Comparison of ENCODE assay signal across 11 cellular contexts in genomic region chr1:241302024-241302423, GRCh38. TPM values are rescaled to one million over a fixed set of nuclear protein-coding genes. Genes with fewer than 3 reads are reported as not detected.
DNase-seq lines count a peak whose midpoint lies in the region; ATAC-seq and TF ChIP-seq lines count a peak whose summit lies in the region.
"Not testable (repeated sequence)": the region's sequence is repeated elsewhere in the genome, so short reads cannot be mapped to it uniquely, and the experiment has no call there.
"Had no signal": no experiment of that assay in that cellular context is flagged by ENCODE, and none has a peak within 500 bp of the region (broad histone marks: within the 10 kb centered on the region; RNA-seq: fewer than 3 reads in every experiment).

No MANE protein-coding gene starts in this region.

- not testable (repeated sequence) for H3K79me2 ChIP-seq in GM23338 (replicated peaks; ENCODE audit: insufficient read depth); neural progenitor cell (ENCODE audit: low read depth)

- H3K9me2 ChIP-seq in GM23338 (ENCODE audit: insufficient read depth): not testable (repeated sequence)

- H3F3A ChIP-seq in GM23338 (replicated peaks; ENCODE audit: low read depth); neural progenitor cell (ENCODE audit: low read depth): not testable (repeated sequence)

- H2AFZ ChIP-seq in GM23338; neural progenitor cell (replicated peaks): not testable (repeated sequence)

- not testable (repeated sequence) for H4K20me1 ChIP-seq in GM23338 (replicated peaks; ENCODE audit: insufficient read depth); neural progenitor cell (ENCODE audit: low read depth)

- H3K27ac Mint-ChIP-seq in GM23338 (peak overlapping the region; percentile 11; the same call in 1 of the 2 replicates), endodermal cell (peak overlapping the region; percentile 5), neural progenitor cell (peak overlapping the region; percentile 6)

- H3K4me3 Mint-ChIP-seq in GM23338, endodermal cell, neural progenitor cell: not testable (repeated sequence)

- H3K27me3 ChIP-seq in GM23338 (ENCODE audit: insufficient read depth); HUES6 (ENCODE audit: control insufficient read depth, insufficient read depth, low read length); endodermal cell (ENCODE audit: control insufficient read depth, insufficient read depth, low read length, poor library complexity, severe bottlenecking); neural progenitor cell: not testable (repeated sequence)

- H3K36me3 ChIP-seq in GM23338 (ENCODE audit: insufficient read depth); HUES6 (ENCODE audit: control insufficient read depth, insufficient read depth, low read length); endodermal cell (ENCODE audit: control insufficient read depth, insufficient read depth, low read length); neural progenitor cell: not testable (repeated sequence)

- not testable (repeated sequence) for H3K27me3 Mint-ChIP-seq in GM23338 (ENCODE audit: insufficient read depth, low read depth, poor library complexity); endodermal cell (ENCODE audit: insufficient read depth); neural progenitor cell (ENCODE audit: insufficient read depth, low read depth)

- H3K9me3 ChIP-seq in HUES6 (ENCODE audit: control insufficient read depth, insufficient read depth, low read depth, low read length): peaks cover 22% of the 10 kb centered on the region
- peaks cover 18% of the 10 kb centered on the region for H3K9me3 ChIP-seq in endodermal cell (ENCODE audit: control insufficient read depth, low read length)
- not testable (repeated sequence) for H3K9me3 ChIP-seq in neural progenitor cell (ENCODE audit: low read depth)

- H3K9ac ChIP-seq in HUES6 (ENCODE audit: low read length); endodermal cell (ENCODE audit: extremely low read depth, low read length, poor library complexity, severe bottlenecking); neural progenitor cell: not testable (repeated sequence)

- not testable (repeated sequence) for H3K27ac ChIP-seq in GM23338 (ENCODE audit: low read depth); endodermal cell (ENCODE audit: low read depth, low read length); neural progenitor cell
- H3K27ac ChIP-seq in HUES6 (ENCODE audit: low read depth, low read length): peak overlapping the region; percentile 50; the same call in 1 of the 2 replicates

- peak; percentile 60 for DNase-seq in GM23338 (ENCODE audit: low spot score)
- peak; percentile 15 for DNase-seq in cerebellum (ENCODE audit: low spot score)
- peak; percentile 75 for DNase-seq in endodermal cell
- DNase-seq in iPS DF 4.7 (ENCODE audit: extremely low read depth, low spot score): peak; percentile 25
- DNase-seq in iPS-NIHi11 (ENCODE audit: low spot score): peak; percentile 34
- DNase-seq in neural progenitor cell (ENCODE audit: low spot score): peak; percentile 42

- TF ChIP-seq CTCF in GM23338 (conservative IDR thresholded peaks at IDR 0.05; ENCODE audit: low read depth in 2 of 2); endodermal cell (conservative IDR thresholded peaks at IDR 0.05); neural progenitor cell (IDR thresholded peaks at IDR 0.05): not testable (repeated sequence)

- peak; percentile 97 for ATAC-seq in GM23338

- H3K36me3 Mint-ChIP-seq in GM23338 (ENCODE audit: low read depth): peaks cover 28% of the 10 kb centered on the region
- H3K36me3 Mint-ChIP-seq in endodermal cell (ENCODE audit: low read depth); neural progenitor cell: not testable (repeated sequence)

- WGBS in endodermal cell (ENCODE audit: insufficient coverage in 1 of 2, insufficient read length in 1 of 2), 2 experiments: 89 to 100% methylated on average over 1 to 11 of the region's 11 CpGs

- H3K9me3 Mint-ChIP-seq in GM23338: peaks cover 29% of the 10 kb centered on the region
- peaks cover 28% of the 10 kb centered on the region for H3K9me3 Mint-ChIP-seq in endodermal cell
- peaks cover 20% of the 10 kb centered on the region for H3K9me3 Mint-ChIP-seq in neural progenitor cell

- not testable (repeated sequence) for H3K4me3 ChIP-seq in GM23338; HUES6 (ENCODE audit: low read depth, low read length); endodermal cell (ENCODE audit: low read length); neural progenitor cell

- 0 out of 2 replicates have a peak overlapping the region, but pooled peaks have one; percentile 5 for H3K4me2 ChIP-seq in GM23338
- H3K4me2 ChIP-seq in neural progenitor cell: not testable (repeated sequence)

- H3K4me1 ChIP-seq in GM23338 (ENCODE audit: insufficient read depth); HUES6 (ENCODE audit: control insufficient read depth, insufficient read depth, low read length); endodermal cell (ENCODE audit: control insufficient read depth, insufficient read depth, low read length); neural progenitor cell: not testable (repeated sequence)

- peaks cover 12% of the 10 kb centered on the region for H3K4me1 Mint-ChIP-seq in GM23338
- not testable (repeated sequence) for H3K4me1 Mint-ChIP-seq in endodermal cell
- H3K4me1 Mint-ChIP-seq in neural progenitor cell: peaks cover 16% of the 10 kb centered on the region

RNA-seq across cellular contexts. Expression of gene RGS7, which starts 55.0 kb away (rescaled TPM):
- total RNA-seq in GM23338 (2014; rRNA removed; shearing (Covaris generic)): 0.43 and 2.2 TPM in 2 replicates
- 2.0 and 2.6 TPM in 2 replicates for polyA plus RNA-seq in GM23338 (2016; fragmentation: Nextera tagmentation; extraction: Ambion mirVana)
- total RNA-seq in cerebellum: 12.5 TPM
- total RNA-seq in endodermal cell: 1 to 10 TPM; 1.0 to 1.1 TPM
- 0.46 TPM for polyA plus RNA-seq in endodermal cell (2013, experiment 1 of 2)
- 0.58 TPM for polyA plus RNA-seq in endodermal cell (2013, experiment 2 of 2)
- 0.06 TPM in 1 of 2 replicates, not detected in the other for total RNA-seq in neural progenitor cell (ENCODE audit: low replicate concordance)
- total RNA-seq: CD4-positive, alpha-beta T cell; CD8-positive, alpha-beta memory T cell; G401 had no signal
- polyA plus RNA-seq: CD14-positive monocyte; CD8-positive, alpha-beta memory T cell had no signal

Comparison
In these comparisons a context has a peak if more than half of its experiments do, and no peak if none do; other contexts are left out.
1. DNase-seq: peak in every context shown above with its lines; median percentile 75 in endodermal cell; 60 in GM23338; 42 in neural progenitor cell; 34 in iPS-NIHi11; 25 in iPS DF 4.7; 15 in cerebellum.